Comparison of ENCODE assay signal across 17 cellular contexts in genomic region chr15:95132774-95133173, GRCh38.
DNase-seq lines count a peak whose midpoint lies in the region; ATAC-seq and TF ChIP-seq lines count a peak whose summit lies in the region.
"Had no signal": no experiment of that assay in that cellular context is flagged by ENCODE, and none has a peak within 500 bp of the region (broad histone marks: within the 10 kb centered on the region; RNA-seq: fewer than 3 reads in every experiment).

No MANE protein-coding gene starts in this region.

- no peaks in the 10 kb centered on the region for H3K9me3 ChIP-seq in MG63
- H3K9me3 ChIP-seq in HAP-1 = no peaks in the 10 kb centered on the region
- H3K9me3 ChIP-seq: BLaER1 had no signal

- H3K27me3 ChIP-seq in MG63 = no peaks in the 10 kb centered on the region
- H3K27me3 ChIP-seq in HAP-1 (ENCODE audit: low read depth) = no peaks in the 10 kb centered on the region
- H3K27me3 ChIP-seq: BLaER1 had no signal

- H3K4me3 ChIP-seq in MG63 (no peak overlapping the region), epithelial cell of proximal tubule (ENCODE audit: low read depth, low read length) (peak overlapping the region; percentile 38), HAP-1 (no peak overlapping the region)
- H3K4me3 ChIP-seq: BLaER1 had no signal

- no peak for TF ChIP-seq CTCF in epithelial cell of proximal tubule (conservative IDR thresholded peaks at IDR 0.05; ENCODE audit: low read depth, low read length)

- in situ Hi-C loops in HAP-1 (cut with MboI; ENCODE audit: low sequenced_read_pairs) = no loop called here

- no peaks in the 10 kb centered on the region for H3K4me1 ChIP-seq in HAP-1
- H3K4me1 ChIP-seq: BLaER1 had no signal

- ATAC-seq in GM19452 (IDR thresholded peaks at IDR 0.05; ENCODE audit: unreplicated experiment) = no peak
- ATAC-seq in GM21737 (IDR thresholded peaks at IDR 0.05; ENCODE audit: unreplicated experiment) = no peak
- no peak for ATAC-seq in GM18873 (IDR thresholded peaks at IDR 0.05; ENCODE audit: low FRiP score, unreplicated experiment)
- ATAC-seq: HepG2 had no signal

- DNase-seq in AG20443 (ENCODE audit: low spot score) (peak; percentile 80), MG63 (peak; percentile 3), epithelial cell of proximal tubule (ENCODE audit: low read depth) (peak; percentile 89), non-pigmented ciliary epithelial cell (ENCODE audit: low read depth) (peak; percentile 86), HAP-1 (ENCODE audit: low spot score in 2 of 2) (no peak)
- DNase-seq: activated naive CD4-positive, alpha-beta T cell; central memory CD4-positive, alpha-beta T cell; NCI-H1048; NCI-H2171 treated with DMSO at 0.1 percent for 48 hours; NK-92 treated with Interleukin-12 subunit alpha and Interleukin-12 subunit beta, amount 100 ng/mL, for 24 hours; nucleus accumbens; substantia nigra had no signal

- no peaks in the 10 kb centered on the region for H3K36me3 ChIP-seq in MG63
- no peaks in the 10 kb centered on the region for H3K36me3 ChIP-seq in HAP-1 (replicated peaks)
- H3K36me3 ChIP-seq: BLaER1 had no signal

Comparison
In these comparisons a context has a peak if more than half of its experiments do, and no peak if none do; other contexts are left out.
1. DNase-seq: peak in AG20443 (single experiment), MG63 (single experiment), epithelial cell of proximal tubule (single experiment) and non-pigmented ciliary epithelial cell (single experiment); none in HAP-1 (0 of 2).